ENCODE assay signal across 1 cellular context in the genomic region with DNA sequence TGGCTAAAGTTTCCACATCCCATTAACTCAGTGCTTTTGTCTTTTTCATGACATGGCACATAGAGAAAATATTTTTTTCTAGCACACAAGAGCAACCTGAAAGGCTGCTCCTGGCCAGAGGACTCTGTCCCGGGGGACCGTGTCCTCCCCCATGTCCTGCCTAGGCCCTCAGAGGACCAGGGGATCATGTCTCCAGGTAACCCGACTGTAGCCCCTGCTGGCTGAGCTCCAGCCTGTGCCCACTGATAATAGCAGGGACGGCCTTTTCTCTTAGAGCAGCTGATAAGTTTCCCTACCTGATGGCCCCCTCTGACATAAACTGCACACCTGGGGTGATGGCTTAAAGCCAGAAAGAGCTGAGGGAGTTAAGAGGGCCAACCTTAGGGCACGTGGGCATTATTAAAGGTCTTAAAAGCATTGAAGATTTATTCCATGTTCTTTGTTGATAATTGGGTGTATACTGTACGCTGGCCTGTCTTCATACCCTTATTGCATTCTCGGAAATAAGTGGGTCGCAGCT.
TF ChIP-seq lines count a peak whose summit lies in the region.

No MANE protein-coding gene starts in this region.

TF ChIP-seq in HepG2, 621 proteins besides CTCF, POLR2A, EP300 and RAD21:
- TF ChIP-seq ZNF615 (CRISPR knock-in tag; IDR thresholded peaks at IDR 0.05; ENCODE audit: borderline replicate concordance) (no peak), STAT5B (CRISPR knock-in tag; IDR thresholded peaks at IDR 0.05) (no peak), NRL (CRISPR knock-in tag; IDR thresholded peaks at IDR 0.05; ENCODE audit: borderline replicate concordance) (no peak), MXI1 (IDR thresholded peaks at IDR 0.05; ENCODE audit: borderline replicate concordance, low read depth, low read length) (no peak), MXD3 (CRISPR knock-in tag; IDR thresholded peaks at IDR 0.05) (no peak), ZNF704 (CRISPR knock-in tag; IDR thresholded peaks at IDR 0.05; ENCODE audit: borderline replicate concordance) (no peak), ZBTB10 (CRISPR knock-in tag; IDR thresholded peaks at IDR 0.05; ENCODE audit: borderline replicate concordance) (no peak), ZNF136 (CRISPR knock-in tag; IDR thresholded peaks at IDR 0.05; ENCODE audit: low read depth) (no peak), ZNF577 (CRISPR knock-in tag; IDR thresholded peaks at IDR 0.05; ENCODE audit: borderline replicate concordance, low read depth) (no peak), ZNF160 (CRISPR knock-in tag; IDR thresholded peaks at IDR 0.05) (no peak), JARID2 (CRISPR knock-in tag; IDR thresholded peaks at IDR 0.05; ENCODE audit: insufficient replicate concordance) (no peak), MLLT10 (CRISPR knock-in tag; IDR thresholded peaks at IDR 0.05) (no peak), PHF21A (CRISPR knock-in tag; IDR thresholded peaks at IDR 0.05) (no peak), ZNF552 (CRISPR knock-in tag; IDR thresholded peaks at IDR 0.05; ENCODE audit: borderline replicate concordance) (no peak), ZNF274 (CRISPR knock-in tag; IDR thresholded peaks at IDR 0.05) (no peak), KMT2A (CRISPR knock-in tag; IDR thresholded peaks at IDR 0.05) (no peak)
- TF ChIP-seq, protein P1, sequence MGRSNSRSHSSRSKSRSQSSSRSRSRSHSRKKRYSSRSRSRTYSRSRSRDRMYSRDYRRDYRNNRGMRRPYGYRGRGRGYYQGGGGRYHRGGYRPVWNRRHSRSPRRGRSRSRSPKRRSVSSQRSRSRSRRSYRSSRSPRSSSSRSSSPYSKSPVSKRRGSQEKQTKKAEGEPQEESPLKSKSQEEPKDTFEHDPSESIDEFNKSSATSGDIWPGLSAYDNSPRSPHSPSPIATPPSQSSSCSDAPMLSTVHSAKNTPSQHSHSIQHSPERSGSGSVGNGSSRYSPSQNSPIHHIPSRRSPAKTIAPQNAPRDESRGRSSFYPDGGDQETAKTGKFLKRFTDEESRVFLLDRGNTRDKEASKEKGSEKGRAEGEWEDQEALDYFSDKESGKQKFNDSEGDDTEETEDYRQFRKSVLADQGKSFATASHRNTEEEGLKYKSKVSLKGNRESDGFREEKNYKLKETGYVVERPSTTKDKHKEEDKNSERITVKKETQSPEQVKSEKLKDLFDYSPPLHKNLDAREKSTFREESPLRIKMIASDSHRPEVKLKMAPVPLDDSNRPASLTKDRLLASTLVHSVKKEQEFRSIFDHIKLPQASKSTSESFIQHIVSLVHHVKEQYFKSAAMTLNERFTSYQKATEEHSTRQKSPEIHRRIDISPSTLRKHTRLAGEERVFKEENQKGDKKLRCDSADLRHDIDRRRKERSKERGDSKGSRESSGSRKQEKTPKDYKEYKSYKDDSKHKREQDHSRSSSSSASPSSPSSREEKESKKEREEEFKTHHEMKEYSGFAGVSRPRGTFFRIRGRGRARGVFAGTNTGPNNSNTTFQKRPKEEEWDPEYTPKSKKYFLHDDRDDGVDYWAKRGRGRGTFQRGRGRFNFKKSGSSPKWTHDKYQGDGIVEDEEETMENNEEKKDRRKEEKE (IDR thresholded peaks at IDR 0.05), result no peak
- TF ChIP-seq, protein P2, sequence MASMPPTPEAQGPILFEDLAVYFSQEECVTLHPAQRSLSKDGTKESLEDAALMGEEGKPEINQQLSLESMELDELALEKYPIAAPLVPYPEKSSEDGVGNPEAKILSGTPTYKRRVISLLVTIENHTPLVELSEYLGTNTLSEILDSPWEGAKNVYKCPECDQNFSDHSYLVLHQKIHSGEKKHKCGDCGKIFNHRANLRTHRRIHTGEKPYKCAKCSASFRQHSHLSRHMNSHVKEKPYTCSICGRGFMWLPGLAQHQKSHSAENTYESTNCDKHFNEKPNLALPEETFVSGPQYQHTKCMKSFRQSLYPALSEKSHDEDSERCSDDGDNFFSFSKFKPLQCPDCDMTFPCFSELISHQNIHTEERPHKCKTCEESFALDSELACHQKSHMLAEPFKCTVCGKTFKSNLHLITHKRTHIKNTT (CRISPR knock-in tag; IDR thresholded peaks at IDR 0.05), result no peak
- TF ChIP-seq, protein P3, sequence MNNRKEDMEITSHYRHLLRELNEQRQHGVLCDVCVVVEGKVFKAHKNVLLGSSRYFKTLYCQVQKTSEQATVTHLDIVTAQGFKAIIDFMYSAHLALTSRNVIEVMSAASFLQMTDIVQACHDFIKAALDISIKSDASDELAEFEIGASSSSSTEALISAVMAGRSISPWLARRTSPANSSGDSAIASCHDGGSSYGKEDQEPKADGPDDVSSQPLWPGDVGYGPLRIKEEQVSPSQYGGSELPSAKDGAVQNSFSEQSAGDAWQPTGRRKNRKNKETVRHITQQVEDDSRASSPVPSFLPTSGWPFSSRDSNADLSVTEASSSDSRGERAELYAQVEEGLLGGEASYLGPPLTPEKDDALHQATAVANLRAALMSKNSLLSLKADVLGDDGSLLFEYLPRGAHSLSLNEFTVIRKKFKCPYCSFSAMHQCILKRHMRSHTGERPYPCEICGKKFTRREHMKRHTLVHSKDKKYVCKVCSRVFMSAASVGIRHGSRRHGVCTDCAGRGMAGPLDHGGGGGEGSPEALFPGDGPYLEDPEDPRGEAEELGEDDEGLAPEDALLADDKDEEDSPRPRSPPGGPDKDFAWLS (CRISPR knock-in tag; IDR thresholded peaks at IDR 0.05; ENCODE audit: borderline replicate concordance), result no peak
